23 cellular contexts compared by ENCODE assay signal in genomic region chr10:127406018-127406550, GRCh38.
DNase-seq lines count a peak whose midpoint lies in the region; ATAC-seq and TF ChIP-seq lines count a peak whose summit lies in the region.
"Had no signal": no experiment of that assay in that cellular context is flagged by ENCODE, and none has a peak within 500 bp of the region (broad histone marks: within the 10 kb centered on the region; RNA-seq: fewer than 3 reads in every experiment).

No MANE protein-coding gene starts in this region.

- H3K27me3 ChIP-seq in upper lobe of right lung (no peaks in the 10 kb centered on the region), Caco-2 (replicated peaks; ENCODE audit: control insufficient read depth, insufficient read depth, low read length) (no peaks in the 10 kb centered on the region)
- H3K27me3 ChIP-seq: BE2C had no signal

- intact Hi-C loops in posterior vena cava (cut with DNase I) (no loop called here), upper lobe of right lung (cut with DNase I) (no loop called here), Caco-2 (cut with micrococcal nuclease; ENCODE audit: unreplicated experiment) (no loop called here)

- H3K4me3 Mint-ChIP-seq in chondrocyte (ENCODE audit: unreplicated experiment) (no peak overlapping the region), Caco-2 (ENCODE audit: unreplicated experiment) (no peak overlapping the region)
- H3K4me3 Mint-ChIP-seq: CD8-positive, alpha-beta memory T cell; GM23338; HFFc6; IgD-negative memory B cell had no signal

- TF ChIP-seq CTCF in chondrocyte (IDR thresholded peaks at IDR 0.05): no peak
- TF ChIP-seq CTCF in upper lobe of right lung (IDR thresholded peaks at IDR 0.05): no peak
- no peak for TF ChIP-seq CTCF in Caco-2 (IDR thresholded peaks at IDR 0.05; ENCODE audit: insufficient read depth in 1 of 2, low read depth in 1 of 2, low read length in 1 of 2, severe bottlenecking in 1 of 2, unreplicated experiment in 1 of 2)

- peak overlapping the region; percentile 91 for H3K27ac Mint-ChIP-seq in chondrocyte (ENCODE audit: unreplicated experiment)
- H3K27ac Mint-ChIP-seq in Caco-2 (ENCODE audit: unreplicated experiment): no peak overlapping the region
- H3K27ac Mint-ChIP-seq: CD4-positive, CD25-positive, alpha-beta regulatory T cell; CD8-positive, alpha-beta memory T cell; GM23338; IgD-negative memory B cell had no signal

- CTCF ChIA-PET in Caco-2 (lab: Charles Lee): no interaction called here

- H3K27ac ChIP-seq in upper lobe of right lung: no peak overlapping the region

- BruUV-seq in Caco-2 (replicated peaks; lab: Mats Ljungman, UMichigan): no TSS peak

- H3K27me3 Mint-ChIP-seq in chondrocyte (ENCODE audit: low read depth): no peaks in the 10 kb centered on the region
- no peaks in the 10 kb centered on the region for H3K27me3 Mint-ChIP-seq in Caco-2 (ENCODE audit: insufficient read depth, unreplicated experiment)
- H3K27me3 Mint-ChIP-seq: CD4-positive, CD25-positive, alpha-beta regulatory T cell; IgD-negative memory B cell had no signal

- ATAC-seq in upper lobe of right lung (no peak), GM18502 (IDR thresholded peaks at IDR 0.05; ENCODE audit: poor library complexity, unreplicated experiment) (no peak), GM19035 (IDR thresholded peaks at IDR 0.05; ENCODE audit: unreplicated experiment) (no peak)
- ATAC-seq: GM23338, HCT116 had no signal

- H3K4me3 ChIP-seq in upper lobe of right lung (no peak overlapping the region), Caco-2 (ENCODE audit: low read depth, low read length) (no peak overlapping the region)
- H3K4me3 ChIP-seq: GM23338 had no signal

- H3K9me3 Mint-ChIP-seq in chondrocyte (ENCODE audit: low read depth) (no peaks in the 10 kb centered on the region), Caco-2 (ENCODE audit: unreplicated experiment) (no peaks in the 10 kb centered on the region)
- H3K9me3 Mint-ChIP-seq: GM23338, HFFc6 had no signal

- H3K9me3 ChIP-seq in upper lobe of right lung (no peaks in the 10 kb centered on the region), Caco-2 (no peaks in the 10 kb centered on the region)
- H3K9me3 ChIP-seq: BE2C had no signal

- H3K36me3 ChIP-seq in upper lobe of right lung (no peaks in the 10 kb centered on the region), Caco-2 (ENCODE audit: control insufficient read depth, insufficient read depth, low read length) (no peaks in the 10 kb centered on the region; the same call in 1 of the 2 replicates)
- H3K36me3 ChIP-seq: BE2C had no signal

- POLR2A ChIA-PET in Caco-2 (lab: Charles Lee): no interaction called here

- H3K4me1 Mint-ChIP-seq in chondrocyte (ENCODE audit: low read depth) (peaks cover 60% of the 10 kb centered on the region), Caco-2 (ENCODE audit: low read depth, unreplicated experiment) (no peaks in the 10 kb centered on the region)
- H3K4me1 Mint-ChIP-seq: CD4-positive, CD25-positive, alpha-beta regulatory T cell; CD8-positive, alpha-beta memory T cell; GM23338; IgD-negative memory B cell had no signal

- peaks cover 3% of the 10 kb centered on the region for H3K4me1 ChIP-seq in upper lobe of right lung
- no peaks in the 10 kb centered on the region for H3K4me1 ChIP-seq in Caco-2
- H3K4me1 ChIP-seq: BE2C had no signal

- DNase-seq in chondrocyte (ENCODE audit: low spot score) (no peak), mesenteric fat pad (ENCODE audit: low spot score) (peak; percentile 69), posterior vena cava (ENCODE audit: low spot score) (peak; percentile 58), upper lobe of right lung (peak; percentile 13), NCI-H345 treated with DMSO at 0.1 percent for 48 hours (lab: John Stamatoyannopoulos, UW; ENCODE audit: unreplicated experiment) (no peak), Caco-2 (no peak)
- DNase-seq: ACHN; BE2C; C1 segment of cervical spinal cord; CD4-positive, CD25-positive, alpha-beta regulatory T cell; CD8-positive, alpha-beta memory T cell; COR-L47; DMS153; DMS79; GDM1; H7; HFFc6; KBM-7 had no signal

- H3K36me3 Mint-ChIP-seq in chondrocyte (ENCODE audit: low read depth) (peaks cover 13% of the 10 kb centered on the region), Caco-2 (ENCODE audit: insufficient read depth, unreplicated experiment) (peaks cover 28% of the 10 kb centered on the region)
- H3K36me3 Mint-ChIP-seq: CD4-positive, CD25-positive, alpha-beta regulatory T cell; CD8-positive, alpha-beta memory T cell had no signal

Comparison
In these comparisons a context has a peak if more than half of its experiments do, and no peak if none do; other contexts are left out.
1. DNase-seq: peak in mesenteric fat pad (single experiment), posterior vena cava (single experiment) and upper lobe of right lung (single experiment); none in chondrocyte (single experiment), NCI-H345 treated with DMSO at 0.1 percent for 48 hours (single experiment) and Caco-2 (0 of 2).